In the genomic region with DNA sequence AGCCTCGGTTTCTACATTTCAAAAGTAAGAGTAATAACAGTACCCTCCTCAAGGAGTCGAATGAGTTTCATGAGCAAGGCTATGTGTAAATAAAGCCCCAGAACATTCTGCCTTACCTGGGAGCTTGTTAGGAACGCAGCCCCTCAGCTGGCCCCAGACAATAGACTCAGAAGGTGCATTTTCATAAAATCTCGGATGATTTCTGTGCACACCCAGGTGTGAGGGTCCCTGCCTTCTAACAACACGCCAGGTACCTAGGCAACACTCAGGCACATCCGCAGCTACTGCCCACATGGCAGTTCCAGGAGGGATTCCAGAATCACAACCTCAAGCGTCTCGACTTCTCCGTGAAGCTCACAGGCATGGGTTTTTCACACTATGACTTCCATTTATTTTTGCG, we compare ENCODE assay signal across 34 cellular contexts.
"Had no signal": no experiment of that assay in that cellular context is flagged by ENCODE, and none has a peak within 500 bp of the region (broad histone marks: within the 10 kb centered on the region; RNA-seq: fewer than 3 reads in every experiment).

No MANE protein-coding gene starts in this region.

- H3K9me3 ChIP-seq: MG63 had no signal

- H3K4me3 ChIP-seq: MG63 had no signal

- H3K27ac ChIP-seq: KMS-11 had no signal

- H3K27me3 ChIP-seq: MG63 had no signal

- DNase-seq: Karpas-422, Kasumi-1, MG63, MM.1S, MV-4-11, NCI-H1048, NCI-H1092, NCI-H1092 treated with DMSO at 0.1 percent for 48 hours, NCI-H1105, NCI-H1105 treated with DMSO at 0.1 percent for 48 hours, NCI-H1417, NCI-H1417 treated with DMSO at 0.1 percent for 48 hours, NCI-H1436, NCI-H1436 treated with DMSO at 0.1 percent for 48 hours, NCI-H146, NCI-H1694, NCI-H1694 treated with DMSO at 0.1 percent for 48 hours, NCI-H187, NCI-H187 treated with DMSO at 0.1 percent for 48 hours, NCI-H1930, NCI-H2029, NCI-H2029 treated with DMSO at 0.1 percent for 48 hours, NCI-H2081, NCI-H2081 treated with DMSO at 0.1 percent for 48 hours, NCI-H2107, NCI-H2171, NCI-H2171 treated with DMSO at 0.1 percent for 48 hours, NCI-H2227 treated with DMSO at 0.1 percent for 48 hours, NCI-H226, NCI-H345, NCI-H446, NCI-H446 treated with DMSO at 0.1 percent for 48 hours, NCI-H510A had no signal

- H3K36me3 ChIP-seq: MG63 had no signal
